Comparison of ENCODE assay signal across 33 cellular contexts in genomic region chr15:60883691-60884319, GRCh38.
"Had no signal": no experiment of that assay in that cellular context is flagged by ENCODE, and none has a peak within 500 bp of the region (broad histone marks: within the 10 kb centered on the region; RNA-seq: fewer than 3 reads in every experiment).

No MANE protein-coding gene starts in this region.

- ATAC-seq: Panc1, Right ventricle myocardium inferior, SK-N-SH treated with all-trans-retinoic acid at 6 μM for 48 hours had no signal

- H3K9ac ChIP-seq: KMS-11 had no signal

- H3K4me2 ChIP-seq: KMS-11, PC-9 had no signal

- DNase-seq: Karpas-422, KBM-7, NCI-H1048, NCI-H1092 treated with DMSO at 0.1 percent for 48 hours, NCI-H1105 treated with DMSO at 0.1 percent for 48 hours, NCI-H1417, NCI-H1436, NCI-H146, NCI-H1694, NCI-H187, NCI-H1930, NCI-H2029 treated with DMSO at 0.1 percent for 48 hours, NCI-H2081 treated with DMSO at 0.1 percent for 48 hours, NCI-H2107, NCI-H2171, NCI-H226, NCI-H446 treated with DMSO at 0.1 percent for 48 hours, NCI-H510A, NCI-H524, NCI-H526, NCI-H69, NCI-H748 treated with DMSO at 0.1 percent for 48 hours, NCI-H82, PC-9, SHP77, SIG-M5, SJCRH30 had no signal

- H3K27ac ChIP-seq: KMS-11, PC-9, RWPE1, SJCRH30, SK-N-MC had no signal

- H3K27me3 ChIP-seq: SJCRH30 had no signal

- H3K4me3 ChIP-seq: PC-9, SJCRH30, SK-N-MC had no signal

- H3K36me3 ChIP-seq: SJCRH30 had no signal

- H2AFZ ChIP-seq: PC-9 had no signal
